ENCODE assay signal across 17 cellular contexts in genomic region chr17:77300016-77300686, GRCh38.
"Had no signal": no experiment of that assay in that cellular context is flagged by ENCODE, and none has a peak within 500 bp of the region (broad histone marks: within the 10 kb centered on the region; RNA-seq: fewer than 3 reads in every experiment).

No MANE protein-coding gene starts in this region.

- H3K27ac ChIP-seq: cardiac muscle cell, left lung, neutrophil, right atrium auricular region, uterus had no signal

- H3K4me3 ChIP-seq: cardiac muscle cell, left lung, right atrium auricular region, thyroid gland, uterus had no signal

- H3K4me3 Mint-ChIP-seq: activated naive CD8-positive, alpha-beta T cell treated with anti-CD3 and anti-CD28 coated beads for 36 hours; activated T-helper 1 cell treated with anti-CD3 and anti-CD28 coated beads, Interleukin-12 subunit alpha, Interleukin-12 subunit beta, Interleukin-2, Interleukin-4 antibody, amounts not matched to agents 30 ng/mL and 10 ng/mL and 1 ng/mL, durations not matched to agents 14 hours and 24 hours and 36 hours; natural killer cell; T-helper 1 cell treated with Interleukin-12 subunit alpha and Interleukin-12 subunit beta and Interleukin-4 antibody, amounts not matched to agents 30 μg/mL and 1 μg/mL, for 36 hours had no signal

- ATAC-seq: left lung, natural killer cell had no signal

- H3K27me3 Mint-ChIP-seq: activated naive CD8-positive, alpha-beta T cell treated with anti-CD3 and anti-CD28 coated beads for 36 hours; progenitor cell of endocrine pancreas had no signal

- H3K36me3 Mint-ChIP-seq: activated naive CD8-positive, alpha-beta T cell treated with anti-CD3 and anti-CD28 coated beads for 36 hours; natural killer cell had no signal

- H3K4me1 Mint-ChIP-seq: natural killer cell had no signal

- H3K36me3 ChIP-seq: cardiac muscle cell, left lung, neutrophil, right atrium auricular region, thyroid gland, uterus had no signal

- H3K27me3 ChIP-seq: cardiac muscle cell, left lung, neutrophil, right atrium auricular region, thyroid gland, uterus had no signal

- H3K9me3 Mint-ChIP-seq: activated naive CD8-positive, alpha-beta T cell treated with anti-CD3 and anti-CD28 coated beads for 36 hours; activated T-helper 1 cell treated with anti-CD3 and anti-CD28 coated beads, Interleukin-12 subunit alpha, Interleukin-12 subunit beta, Interleukin-2, Interleukin-4 antibody, amounts not matched to agents 30 ng/mL and 10 ng/mL and 1 ng/mL, durations not matched to agents 14 hours and 24 hours and 36 hours; natural killer cell; T-helper 1 cell treated with Interleukin-12 subunit alpha and Interleukin-12 subunit beta and Interleukin-4 antibody, amounts not matched to agents 30 μg/mL and 1 μg/mL, for 36 hours had no signal

- H3K9me3 ChIP-seq: neutrophil, thyroid gland had no signal

- H3K27ac Mint-ChIP-seq: activated naive CD8-positive, alpha-beta T cell treated with anti-CD3 and anti-CD28 coated beads for 36 hours; activated T-helper 1 cell treated with anti-CD3 and anti-CD28 coated beads, Interleukin-12 subunit alpha, Interleukin-12 subunit beta, Interleukin-2, Interleukin-4 antibody, amounts not matched to agents 30 ng/mL and 10 ng/mL and 1 ng/mL, durations not matched to agents 14 hours and 24 hours and 36 hours; natural killer cell; progenitor cell of endocrine pancreas; T-helper 1 cell treated with Interleukin-12 subunit alpha and Interleukin-12 subunit beta and Interleukin-4 antibody, amounts not matched to agents 30 μg/mL and 1 μg/mL, for 36 hours had no signal

- H3K4me1 ChIP-seq: right atrium auricular region, uterus had no signal

- DNase-seq: activated CD4-positive, alpha-beta T cell treated with anti-CD3 and anti-CD28 coated beads for 1 hour; activated CD4-positive, alpha-beta T cell treated with anti-CD3 and anti-CD28 coated beads, Interleukin-2, amount 50 U/mL, for 4 hours; activated naive CD8-positive, alpha-beta T cell treated with anti-CD3 and anti-CD28 coated beads for 36 hours; amygdala; foreskin melanocyte; left lung; natural killer cell; stimulated activated CD4-positive, alpha-beta T cell treated with anti-CD3 and anti-CD28 coated beads, Interleukin-2, amount 100 ng/mL, for 24 hours; stimulated activated naive CD4-positive, alpha-beta T cell treated with Interleukin-2 at 50 U/mL for 16 hours; thyroid gland; uterus had no signal
